ENCODE assay signal across 8 cellular contexts in genomic region chr14:75277000-75277795, GRCh38. TPM values are rescaled to one million over a fixed set of nuclear protein-coding genes. Genes with fewer than 3 reads are reported as not detected.
DNase-seq lines count a peak whose midpoint lies in the region; ATAC-seq and TF ChIP-seq lines count a peak whose summit lies in the region.

No MANE protein-coding gene starts in this region.

- intact Hi-C loops in left colon (cut with DNase I, micrococcal nuclease): no loop called here

- DNase-seq in AG09319 (ENCODE audit: extremely low read depth, low read depth): peak; percentile 80
- peak; percentile 93 for DNase-seq in NCI-H2196 (lab: John Stamatoyannopoulos, UW; ENCODE audit: unreplicated experiment)
- peak; percentile 37 for DNase-seq in activated CD4-positive, alpha-beta T cell treated with anti-CD3 and anti-CD28 coated beads for 1 hour
- peak; percentile 95 to 97 for DNase-seq in dermis microvascular lymphatic vessel endothelial cell (ENCODE audit: low read depth in 2 of 2)
- DNase-seq in left colon: peak; percentile 90 to 91
- DNase-seq in stimulated activated CD4-positive, alpha-beta T cell treated with anti-CD3 and anti-CD28 coated beads, Interleukin-4, amount 100 ng/mL, for 24 hours: peak; percentile 42

- no peak for TF ChIP-seq CTCF in AG09319 (IDR thresholded peaks at IDR 0.05; ENCODE audit: low read depth, low read length)

- ATAC-seq in GM21529 (IDR thresholded peaks at IDR 0.05; ENCODE audit: unreplicated experiment) (peak; percentile 31), left colon (peak; percentile 65), GM21786 (IDR thresholded peaks at IDR 0.05; ENCODE audit: unreplicated experiment) (no peak)

RNA-seq across cellular contexts. Expression of gene FOS, which starts 1.4 kb away (rescaled TPM):
- total RNA-seq in dermis microvascular lymphatic vessel endothelial cell: 25.5 and 67.3 TPM in 2 replicates
- 100 to 1,000 TPM; 220 to 877 TPM for total RNA-seq in left colon

Comparison
In these comparisons a context has a peak if more than half of its experiments do, and no peak if none do; other contexts are left out.
1. DNase-seq: peak in every context shown above with its lines; median percentile 96 in dermis microvascular lymphatic vessel endothelial cell; 93 in NCI-H2196; 90 in left colon; 80 in AG09319; 42 in stimulated activated CD4-positive, alpha-beta T cell treated with anti-CD3 and anti-CD28 coated beads, Interleukin-4, amount 100 ng/mL, for 24 hours; 37 in activated CD4-positive, alpha-beta T cell treated with anti-CD3 and anti-CD28 coated beads for 1 hour.